1 cellular context compared by ENCODE assay signal in genomic region chr2:148614024-148614331, GRCh38.
TF ChIP-seq lines count a peak whose summit lies in the region.

No MANE protein-coding gene starts in this region.

TF ChIP-seq in SK-N-SH, 30 proteins besides CTCF, POLR2A, EP300 and RAD21 (continued from another document):
- TF ChIP-seq SMC3 (IDR thresholded peaks at IDR 0.05; ENCODE audit: low read depth, low read length) (no peak), FOXM1 (IDR thresholded peaks at IDR 0.05; ENCODE audit: low read depth) (no peak), USF2 (IDR thresholded peaks at IDR 0.05; ENCODE audit: borderline replicate concordance, low read depth, low read length) (no peak), TEAD4 (IDR thresholded peaks at IDR 0.05; ENCODE audit: borderline replicate concordance, insufficient read depth) (no peak), TAF1 (IDR thresholded peaks at IDR 0.05; ENCODE audit: borderline replicate concordance, low read depth, low read length) (no peak), MXI1 (IDR thresholded peaks at IDR 0.05; ENCODE audit: low read depth, low read length) (no peak), JUND (IDR thresholded peaks at IDR 0.05) (no peak)
- TF ChIP-seq, protein P1, sequence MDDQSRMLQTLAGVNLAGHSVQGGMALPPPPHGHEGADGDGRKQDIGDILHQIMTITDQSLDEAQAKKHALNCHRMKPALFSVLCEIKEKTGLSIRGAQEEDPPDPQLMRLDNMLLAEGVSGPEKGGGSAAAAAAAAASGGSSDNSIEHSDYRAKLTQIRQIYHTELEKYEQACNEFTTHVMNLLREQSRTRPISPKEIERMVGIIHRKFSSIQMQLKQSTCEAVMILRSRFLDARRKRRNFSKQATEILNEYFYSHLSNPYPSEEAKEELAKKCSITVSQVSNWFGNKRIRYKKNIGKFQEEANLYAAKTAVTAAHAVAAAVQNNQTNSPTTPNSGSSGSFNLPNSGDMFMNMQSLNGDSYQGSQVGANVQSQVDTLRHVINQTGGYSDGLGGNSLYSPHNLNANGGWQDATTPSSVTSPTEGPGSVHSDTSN (IDR thresholded peaks at IDR 0.05), result no peak
